In genomic region chr9:92425578-92425977, GRCh38 we compare ENCODE assay signal across 18 cellular contexts. TPM values are rescaled to one million over a fixed set of nuclear protein-coding genes. Genes with fewer than 3 reads are reported as not detected.
DNase-seq lines count a peak whose midpoint lies in the region; ATAC-seq and TF ChIP-seq lines count a peak whose summit lies in the region.
"Had no signal": no experiment of that assay in that cellular context is flagged by ENCODE, and none has a peak within 500 bp of the region (broad histone marks: within the 10 kb centered on the region; RNA-seq: fewer than 3 reads in every experiment).

No MANE protein-coding gene starts in this region.

- peak overlapping the region; percentile 36 for H3K4me3 Mint-ChIP-seq in neural progenitor cell
- H3K4me3 Mint-ChIP-seq in activated CD8-positive, alpha-beta T cell treated with anti-CD3 and anti-CD28 coated beads, Interleukin-2, amount 10 ng/mL, durations not matched to agents 7 days and 5 days: no peak overlapping the region
- H3K4me3 Mint-ChIP-seq: activated naive CD8-positive, alpha-beta T cell treated with anti-CD3 and anti-CD28 coated beads, Interleukin-2, amount 50 U/mL, for 24 hours; B cell; memory B cell; T-helper 17 cell had no signal

- DNase-seq in AG10803 (ENCODE audit: low read depth) (peak; percentile 76), RPMI7951 (ENCODE audit: low read depth) (peak; percentile 8), esophagus squamous epithelium (lab: John Stamatoyannopoulos, UW) (no peak), neural progenitor cell (ENCODE audit: low spot score) (no peak), lower leg skin (ENCODE audit: low spot score in 2 of 2) (no peak), islet precursor cell (no peak), GF-D8 (lab: John Stamatoyannopoulos, UW) (no peak)
- no peak for DNase-seq in activated CD8-positive, alpha-beta T cell treated with anti-CD3 and anti-CD28 coated beads, Interleukin-2, amount 10 ng/mL, durations not matched to agents 7 days and 5 days
- DNase-seq: activated naive CD8-positive, alpha-beta T cell treated with anti-CD3 and anti-CD28 coated beads, Interleukin-2, amount 50 U/mL, for 24 hours; erythroblast; NCI-H510A treated with DMSO at 0.1 percent for 48 hours; Peyer's patch; stimulated activated naive CD4-positive, alpha-beta T cell treated with Interleukin-2 at 50 U/mL for 16 hours; T-helper 17 cell had no signal

- H3F3A ChIP-seq in neural progenitor cell (ENCODE audit: low read depth): no peaks in the 10 kb centered on the region

- no peak overlapping the region for H3K9ac ChIP-seq in neural progenitor cell
- H3K9ac ChIP-seq: KMS-11 had no signal

- no peak overlapping the region for H3K4me2 ChIP-seq in neural progenitor cell
- H3K4me2 ChIP-seq: KMS-11 had no signal

- intact Hi-C loops in esophagus squamous epithelium (cut with DNase I): no loop called here
- intact Hi-C loops in lower leg skin (cut with DNase I; ENCODE audit: low total_unique reads): no loop called here

- H3K36me3 Mint-ChIP-seq in neural progenitor cell: no peaks in the 10 kb centered on the region
- peaks cover 3% of the 10 kb centered on the region for H3K36me3 Mint-ChIP-seq in activated CD8-positive, alpha-beta T cell treated with anti-CD3 and anti-CD28 coated beads, Interleukin-2, amount 10 ng/mL, durations not matched to agents 7 days and 5 days (ENCODE audit: low read depth)

- H3K4me1 ChIP-seq in esophagus squamous epithelium: peaks cover 0 to 17% (median 0%) of the 10 kb centered on the region in 3 donors
- no peaks in the 10 kb centered on the region for H3K4me1 ChIP-seq in neural progenitor cell
- H3K4me1 ChIP-seq: Peyer's patch had no signal

- CTCF ChIA-PET in activated CD8-positive, alpha-beta T cell treated with anti-CD3 and anti-CD28 coated beads, Interleukin-2, amount 10 ng/mL, durations not matched to agents 7 days and 5 days (lab: Charles Lee): no interaction called here

- no peak overlapping the region for H2AFZ ChIP-seq in neural progenitor cell (replicated peaks)

- no peak for TF ChIP-seq CTCF in AG10803 (conservative IDR thresholded peaks at IDR 0.05; ENCODE audit: low read length)
- no peak for TF ChIP-seq CTCF in esophagus squamous epithelium (IDR thresholded peaks at IDR 0.05)
- TF ChIP-seq CTCF in neural progenitor cell (IDR thresholded peaks at IDR 0.05): no peak
- TF ChIP-seq CTCF in lower leg skin (IDR thresholded peaks at IDR 0.05): no peak

- ATAC-seq in activated CD8-positive, alpha-beta T cell treated with anti-CD3 and anti-CD28 coated beads, Interleukin-2, amount 10 ng/mL, durations not matched to agents 7 days and 5 days: no peak
- ATAC-seq: activated naive CD8-positive, alpha-beta T cell treated with anti-CD3 and anti-CD28 coated beads, Interleukin-2, amount 50 U/mL, for 24 hours; T-helper 17 cell had no signal

- TF ChIP-seq POLR2A in esophagus squamous epithelium (IDR thresholded peaks at IDR 0.05): no peak
- TF ChIP-seq POLR2A in lower leg skin (IDR thresholded peaks at IDR 0.05): no peak

- H3K27ac ChIP-seq in esophagus squamous epithelium (peak overlapping the region in 3 of 4 donors; percentile 43 to 49 (median 48)), neural progenitor cell (no peak overlapping the region)
- H3K27ac ChIP-seq: KMS-11 had no signal

- H3K36me3 ChIP-seq in esophagus squamous epithelium (no peaks in the 10 kb centered on the region), neural progenitor cell (no peaks in the 10 kb centered on the region)
- H3K36me3 ChIP-seq: Peyer's patch had no signal

- H3K27me3 ChIP-seq in esophagus squamous epithelium: no peaks in the 10 kb centered on the region
- H3K27me3 ChIP-seq in neural progenitor cell: no peaks in the 10 kb centered on the region
- H3K27me3 ChIP-seq: Peyer's patch had no signal

- no peaks in the 10 kb centered on the region for H3K9me3 Mint-ChIP-seq in neural progenitor cell
- H3K9me3 Mint-ChIP-seq in activated CD8-positive, alpha-beta T cell treated with anti-CD3 and anti-CD28 coated beads, Interleukin-2, amount 10 ng/mL, durations not matched to agents 7 days and 5 days (ENCODE audit: insufficient read depth): no peaks in the 10 kb centered on the region
- H3K9me3 Mint-ChIP-seq: activated naive CD8-positive, alpha-beta T cell treated with anti-CD3 and anti-CD28 coated beads, Interleukin-2, amount 50 U/mL, for 24 hours; memory B cell had no signal

- no peak overlapping the region for H3K4me3 ChIP-seq in AG10803 (ENCODE audit: low read length)
- no peak overlapping the region for H3K4me3 ChIP-seq in esophagus squamous epithelium
- H3K4me3 ChIP-seq in neural progenitor cell: no peak overlapping the region
- H3K4me3 ChIP-seq in lower leg skin (ENCODE audit: low read depth, poor library complexity, severe bottlenecking): no peak overlapping the region
- H3K4me3 ChIP-seq: Peyer's patch, skin epidermis had no signal

- H3K27ac Mint-ChIP-seq in neural progenitor cell: no peak overlapping the region
- no peak overlapping the region for H3K27ac Mint-ChIP-seq in activated CD8-positive, alpha-beta T cell treated with anti-CD3 and anti-CD28 coated beads, Interleukin-2, amount 10 ng/mL, durations not matched to agents 7 days and 5 days
- H3K27ac Mint-ChIP-seq: activated naive CD8-positive, alpha-beta T cell treated with anti-CD3 and anti-CD28 coated beads, Interleukin-2, amount 50 U/mL, for 24 hours; B cell; memory B cell; T-helper 17 cell had no signal

- no peaks in the 10 kb centered on the region for H4K20me1 ChIP-seq in neural progenitor cell (ENCODE audit: low read depth)

- POLR2A ChIA-PET in activated CD8-positive, alpha-beta T cell treated with anti-CD3 and anti-CD28 coated beads, Interleukin-2, amount 10 ng/mL, durations not matched to agents 7 days and 5 days (lab: Charles Lee): no interaction called here

- H3K79me2 ChIP-seq in neural progenitor cell (ENCODE audit: low read depth): no peaks in the 10 kb centered on the region

- no peaks in the 10 kb centered on the region for H3K27me3 Mint-ChIP-seq in neural progenitor cell (ENCODE audit: insufficient read depth, low read depth)
- H3K27me3 Mint-ChIP-seq in activated CD8-positive, alpha-beta T cell treated with anti-CD3 and anti-CD28 coated beads, Interleukin-2, amount 10 ng/mL, durations not matched to agents 7 days and 5 days (ENCODE audit: low read depth): no peaks in the 10 kb centered on the region
- H3K27me3 Mint-ChIP-seq: activated naive CD8-positive, alpha-beta T cell treated with anti-CD3 and anti-CD28 coated beads, Interleukin-2, amount 50 U/mL, for 24 hours; B cell; memory B cell; T-helper 17 cell had no signal

- 38 to 55% methylated on average over 1 of the region's 1 CpG for WGBS in esophagus squamous epithelium, 2 donors
- WGBS in lower leg skin, 2 donors: 30 to 39% methylated on average over 1 of the region's 1 CpG

- peaks cover 5% of the 10 kb centered on the region for H3K4me1 Mint-ChIP-seq in neural progenitor cell
- H3K4me1 Mint-ChIP-seq in activated CD8-positive, alpha-beta T cell treated with anti-CD3 and anti-CD28 coated beads, Interleukin-2, amount 10 ng/mL, durations not matched to agents 7 days and 5 days (ENCODE audit: low read depth): peaks cover 5% of the 10 kb centered on the region
- H3K4me1 Mint-ChIP-seq: activated naive CD8-positive, alpha-beta T cell treated with anti-CD3 and anti-CD28 coated beads, Interleukin-2, amount 50 U/mL, for 24 hours; B cell; memory B cell; T-helper 17 cell had no signal

- H3K9me3 ChIP-seq in esophagus squamous epithelium: no peaks in the 10 kb centered on the region
- no peaks in the 10 kb centered on the region for H3K9me3 ChIP-seq in neural progenitor cell (ENCODE audit: low read depth)
- H3K9me3 ChIP-seq: Peyer's patch had no signal

RNA-seq across cellular contexts. Expression of gene OMD, which starts 1.3 kb away (rescaled TPM):
- not detected in 2 replicates for total RNA-seq in RPMI7951 (2014; rRNA removed; shearing (Covaris generic))
- total RNA-seq in esophagus squamous epithelium (10 to 100 TPM in 1 of 4 donors, 1 to 10 TPM in 2, under 1 TPM in 1; 0.11 to 21.9 (median 2.4) TPM), neural progenitor cell (ENCODE audit: low replicate concordance) (not detected in 2 replicates), lower leg skin (10 to 100 TPM in 1 of 4 donors, 1 to 10 TPM in 3; 2.3 to 14.0 (median 4.9) TPM)
- total RNA-seq in activated CD8-positive, alpha-beta T cell treated with anti-CD3 and anti-CD28 coated beads, Interleukin-2, amount 10 ng/mL, durations not matched to agents 7 days and 5 days: not detected
- total RNA-seq: B cell, T-helper 17 cell had no signal

RNA-seq across cellular contexts. Expression of gene OGN, which starts 21.2 kb away (rescaled TPM):
- not detected in 2 replicates for total RNA-seq in RPMI7951 (2014; rRNA removed; shearing (Covaris generic))
- total RNA-seq in esophagus squamous epithelium (10 to 100 TPM in 1 of 4 donors, 1 to 10 TPM in 2, under 1 TPM in 1; 0.76 to 23.3 (median 3.1) TPM), neural progenitor cell (ENCODE audit: low replicate concordance) (not detected in 2 replicates), lower leg skin (1 to 10 TPM in 2 of 4 donors, under 1 TPM in 2; 0.27 to 1.8 (median 0.88) TPM)
- total RNA-seq in activated CD8-positive, alpha-beta T cell treated with anti-CD3 and anti-CD28 coated beads, Interleukin-2, amount 10 ng/mL, durations not matched to agents 7 days and 5 days: not detected
- total RNA-seq: B cell had no signal

RNA-seq across cellular contexts. Expression of gene ASPN, which starts 56.7 kb away (rescaled TPM):
- 0.10 and 0.36 TPM in 2 replicates for total RNA-seq in RPMI7951 (2014; rRNA removed; shearing (Covaris generic))
- total RNA-seq in esophagus squamous epithelium (1 to 10 TPM in 2 of 4 donors, under 1 TPM in 2; 0.34 to 7.4 (median 1.8) TPM), neural progenitor cell (ENCODE audit: low replicate concordance) (not detected in 2 replicates), lower leg skin (1 to 10 TPM; 3.0 to 9.1 (median 5.7) TPM)
- total RNA-seq in activated CD8-positive, alpha-beta T cell treated with anti-CD3 and anti-CD28 coated beads, Interleukin-2, amount 10 ng/mL, durations not matched to agents 7 days and 5 days: not detected
- total RNA-seq: B cell, T-helper 17 cell had no signal

Comparison
In these comparisons a context has a peak if more than half of its experiments do, and no peak if none do; other contexts are left out.
1. DNase-seq: peak in AG10803 (single experiment) and RPMI7951 (single experiment); none in esophagus squamous epithelium (single experiment), neural progenitor cell (single experiment), activated CD8-positive, alpha-beta T cell treated with anti-CD3 and anti-CD28 coated beads, Interleukin-2, amount 10 ng/mL, durations not matched to agents 7 days and 5 days (single experiment), lower leg skin (0 of 2), islet precursor cell (single experiment) and GF-D8 (single experiment).